ENCODE assay signal across 1 cellular context in the genomic region with DNA sequence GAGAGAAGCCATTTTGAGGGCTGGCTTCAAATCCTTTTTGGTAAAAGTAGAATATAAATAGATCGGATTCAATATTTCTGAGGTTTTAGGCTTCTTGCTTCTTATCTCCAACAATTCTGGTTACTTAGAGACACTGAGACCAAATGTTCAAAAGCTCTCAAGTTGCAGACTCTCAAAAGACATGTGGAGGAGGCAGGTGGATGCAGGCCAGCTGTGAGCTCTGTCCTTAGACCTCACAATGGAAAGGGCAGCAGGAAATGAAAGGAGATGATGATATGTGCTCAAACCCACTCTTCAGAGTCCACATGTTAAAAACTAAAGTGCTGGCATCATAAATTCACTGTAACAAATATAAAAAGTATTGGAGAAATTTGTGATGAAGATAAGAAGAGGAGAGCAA.
TF ChIP-seq lines count a peak whose summit lies in the region.

No MANE protein-coding gene starts in this region.

TF ChIP-seq in H1, 55 proteins besides CTCF, POLR2A, EP300 and RAD21 (continued from another document):
- TF ChIP-seq, protein P1, sequence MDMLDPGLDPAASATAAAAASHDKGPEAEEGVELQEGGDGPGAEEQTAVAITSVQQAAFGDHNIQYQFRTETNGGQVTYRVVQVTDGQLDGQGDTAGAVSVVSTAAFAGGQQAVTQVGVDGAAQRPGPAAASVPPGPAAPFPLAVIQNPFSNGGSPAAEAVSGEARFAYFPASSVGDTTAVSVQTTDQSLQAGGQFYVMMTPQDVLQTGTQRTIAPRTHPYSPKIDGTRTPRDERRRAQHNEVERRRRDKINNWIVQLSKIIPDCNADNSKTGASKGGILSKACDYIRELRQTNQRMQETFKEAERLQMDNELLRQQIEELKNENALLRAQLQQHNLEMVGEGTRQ (IDR thresholded peaks at IDR 0.05; ENCODE audit: low read length), result no peak
- no peak for TF ChIP-seq CTBP2 (IDR thresholded peaks at IDR 0.05; ENCODE audit: borderline replicate concordance, insufficient read depth, insufficient read length, low read length)
- TF ChIP-seq SRF (IDR thresholded peaks at IDR 0.05; ENCODE audit: low read depth, low read length), result no peak
